15 cellular contexts compared by ENCODE assay signal in genomic region chr5:175384724-175385552, GRCh38. TPM values are rescaled to one million over a fixed set of nuclear protein-coding genes. Genes with fewer than 3 reads are reported as not detected.
"Had no signal": no experiment of that assay in that cellular context is flagged by ENCODE, and none has a peak within 500 bp of the region (broad histone marks: within the 10 kb centered on the region; RNA-seq: fewer than 3 reads in every experiment).

No MANE protein-coding gene starts in this region.

- ATAC-seq: effector memory CD8-positive, alpha-beta T cell; left cardiac atrium; stimulated activated naive CD8-positive, alpha-beta T cell treated with anti-CD3 and anti-CD28 coated beads, Interleukin-15, amount 100 ng/mL, for 72 hours had no signal

- H3K79me2 ChIP-seq: parathyroid adenoma had no signal

- H3K9me3 ChIP-seq: thoracic aorta had no signal

- H3K9ac ChIP-seq: parathyroid adenoma had no signal

- H3K4me3 ChIP-seq: lung, thoracic aorta had no signal

- H3K4me1 ChIP-seq: parathyroid adenoma had no signal

- H3K27ac ChIP-seq: epithelial cell of prostate, parathyroid adenoma, thoracic aorta had no signal

- DNase-seq: activated effector memory CD4-positive, alpha-beta T cell treated with Interleukin-2 at 50 U/mL for 16 hours; activated T-cell treated with anti-CD3 and anti-CD28 coated beads, Interleukin-2, amount 50 U/mL, for 1 hour; amygdala; cerebellar nuclear complex; effector memory CD8-positive, alpha-beta T cell; left cardiac atrium; naive B cell; stimulated activated CD4-positive, alpha-beta T cell treated with anti-CD3 and anti-CD28 coated beads, Interleukin-15, amount 100 ng/mL, for 24 hours; stimulated activated CD4-positive, alpha-beta T cell treated with anti-CD3 and anti-CD28 coated beads, Interleukin-4, amount 100 ng/mL, for 24 hours; stimulated activated naive CD8-positive, alpha-beta T cell treated with anti-CD3 and anti-CD28 coated beads, Interleukin-15, amount 100 ng/mL, for 72 hours had no signal

- H2AFZ ChIP-seq: parathyroid adenoma had no signal

- H3K36me3 ChIP-seq: thoracic aorta had no signal

RNA-seq across cellular contexts. Expression of gene DRD1, which starts 59.0 kb away (rescaled TPM):
- total RNA-seq: skeletal muscle tissue had no signal
